21 cellular contexts compared by ENCODE assay signal in genomic region chr9:134787601-134788531, GRCh38.
"Had no signal": no experiment of that assay in that cellular context is flagged by ENCODE, and none has a peak within 500 bp of the region (broad histone marks: within the 10 kb centered on the region; RNA-seq: fewer than 3 reads in every experiment).

No MANE protein-coding gene starts in this region.

- H3K9me3 Mint-ChIP-seq: immature natural killer cell; mesothelial cell of epicardium; natural killer cell treated with Interleukin-12 subunit alpha and Interleukin-12 subunit beta and Interleukin-15 and Interleukin-18, amount 100 ng/mL, for 72 hours; neural progenitor cell; stimulated activated effector memory CD8-positive, alpha-beta T cell treated with anti-CD3 and anti-CD28 coated beads, Interleukin-12 subunit alpha, Interleukin-12 subunit beta, amount 100 ng/mL, for 72 hours had no signal

- H3K27ac ChIP-seq: colonic mucosa, lower lobe of right lung, neural progenitor cell, tibial artery had no signal

- FAIRE-seq: kidney had no signal

- H3K4me1 Mint-ChIP-seq: immature natural killer cell; memory B cell; stimulated activated effector memory CD8-positive, alpha-beta T cell treated with anti-CD3 and anti-CD28 coated beads, Interleukin-12 subunit alpha, Interleukin-12 subunit beta, amount 100 ng/mL, for 72 hours had no signal

- H3K4me3 Mint-ChIP-seq: immature natural killer cell; memory B cell; mesothelial cell of epicardium; natural killer cell treated with Interleukin-12 subunit alpha and Interleukin-12 subunit beta and Interleukin-15 and Interleukin-18, amount 100 ng/mL, for 72 hours; neural progenitor cell; stimulated activated effector memory CD8-positive, alpha-beta T cell treated with anti-CD3 and anti-CD28 coated beads, Interleukin-12 subunit alpha, Interleukin-12 subunit beta, amount 100 ng/mL, for 72 hours had no signal

- DNase-seq: cerebellar nuclear complex; colonic mucosa; dermis blood vessel endothelial cell; erythroblast; foreskin melanocyte; heart right ventricle; immature natural killer cell; kidney; left cardiac atrium; left ventricle myocardium inferior; lower lobe of right lung; stimulated activated CD4-positive, alpha-beta T cell treated with anti-CD3 and anti-CD28 coated beads, Interleukin-4, amount 100 ng/mL, for 1 hour; stimulated activated CD8-positive, alpha-beta memory T cell treated with anti-CD3 and anti-CD28 coated beads, Interleukin-4, amount 100 ng/mL, for 48 hours; stimulated activated naive CD8-positive, alpha-beta T cell treated with anti-CD3 and anti-CD28 coated beads, Interleukin-15, Interleukin-2, amounts not matched to agents 100 U/mL and 50 U/mL, for 24 hours; tibial artery had no signal

- H3K4me3 ChIP-seq: colonic mucosa, heart right ventricle, left ventricle myocardium inferior, lower lobe of right lung, neural progenitor cell, right atrium auricular region, tibial artery had no signal

- H3K9me3 ChIP-seq: colonic mucosa, heart right ventricle, left ventricle myocardium inferior, lower lobe of right lung, right atrium auricular region, tibial artery had no signal

- H3K4me1 ChIP-seq: colonic mucosa had no signal

- H3K36me3 ChIP-seq: colonic mucosa, left ventricle myocardium inferior, lower lobe of right lung, neural progenitor cell, right atrium auricular region had no signal

- H3K27me3 ChIP-seq: colonic mucosa, heart right ventricle, neural progenitor cell, right atrium auricular region, tibial artery had no signal

- H3K36me3 Mint-ChIP-seq: immature natural killer cell; memory B cell; natural killer cell treated with Interleukin-12 subunit alpha and Interleukin-12 subunit beta and Interleukin-15 and Interleukin-18, amount 100 ng/mL, for 72 hours; neural progenitor cell; stimulated activated effector memory CD8-positive, alpha-beta T cell treated with anti-CD3 and anti-CD28 coated beads, Interleukin-12 subunit alpha, Interleukin-12 subunit beta, amount 100 ng/mL, for 72 hours had no signal

- H3K27ac Mint-ChIP-seq: immature natural killer cell; memory B cell; mesothelial cell of epicardium; natural killer cell treated with Interleukin-12 subunit alpha and Interleukin-12 subunit beta and Interleukin-15 and Interleukin-18, amount 100 ng/mL, for 72 hours; neural progenitor cell; stimulated activated effector memory CD8-positive, alpha-beta T cell treated with anti-CD3 and anti-CD28 coated beads, Interleukin-12 subunit alpha, Interleukin-12 subunit beta, amount 100 ng/mL, for 72 hours had no signal

- H3K9ac ChIP-seq: neural progenitor cell had no signal

- H3K4me2 ChIP-seq: neural progenitor cell had no signal

- H2AFZ ChIP-seq: neural progenitor cell had no signal
